ENCODE assay signal across 19 cellular contexts in genomic region chr4:102174800-102175199, GRCh38.
DNase-seq lines count a peak whose midpoint lies in the region; ATAC-seq and TF ChIP-seq lines count a peak whose summit lies in the region.
"Had no signal": no experiment of that assay in that cellular context is flagged by ENCODE, and none has a peak within 500 bp of the region (broad histone marks: within the 10 kb centered on the region; RNA-seq: fewer than 3 reads in every experiment).

No MANE protein-coding gene starts in this region.

- ATAC-seq in foreskin keratinocyte = peak; percentile 38
- no peak for ATAC-seq in GM19467 (IDR thresholded peaks at IDR 0.05; ENCODE audit: unreplicated experiment)
- no peak for ATAC-seq in activated CD8-positive, alpha-beta T cell treated with anti-CD3 and anti-CD28 coated beads for 36 hours
- ATAC-seq: GM12878, heart left ventricle, left ventricle myocardium superior had no signal

- peaks cover 3% of the 10 kb centered on the region for H3K4me1 ChIP-seq in foreskin keratinocyte
- H3K4me1 ChIP-seq in right atrium auricular region = no peaks in the 10 kb centered on the region
- H3K4me1 ChIP-seq: heart left ventricle had no signal

- H3K36me3 Mint-ChIP-seq in activated CD8-positive, alpha-beta T cell treated with anti-CD3 and anti-CD28 coated beads for 36 hours (ENCODE audit: low read depth) = no peaks in the 10 kb centered on the region

- H3K27me3 ChIP-seq in foreskin keratinocyte = peaks cover 5% of the 10 kb centered on the region
- no peaks in the 10 kb centered on the region for H3K27me3 ChIP-seq in right atrium auricular region
- H3K27me3 ChIP-seq: heart left ventricle had no signal

- intact Hi-C loops in activated CD8-positive, alpha-beta T cell treated with anti-CD3 and anti-CD28 coated beads for 36 hours (cut with micrococcal nuclease) = no loop called here

- H3K4me3 ChIP-seq in right atrium auricular region = no peak overlapping the region
- H3K4me3 ChIP-seq: GM12878, heart left ventricle had no signal

- H3K4me1 Mint-ChIP-seq in activated CD8-positive, alpha-beta T cell treated with anti-CD3 and anti-CD28 coated beads for 36 hours (ENCODE audit: low read depth) = no peaks in the 10 kb centered on the region

- peak; percentile 18 for DNase-seq in NCI-H82 (lab: John Stamatoyannopoulos, UW)
- DNase-seq in NCI-H82 treated with DMSO at 0.1 percent for 48 hours (lab: John Stamatoyannopoulos, UW; ENCODE audit: unreplicated experiment) = no peak
- DNase-seq in amniotic stem cell (lab: John Stamatoyannopoulos, UW) = peak; percentile 20
- DNase-seq in foreskin keratinocyte = peak; percentile 23 to 55
- no peak for DNase-seq in right atrium auricular region (ENCODE audit: low spot score)
- DNase-seq in activated CD8-positive, alpha-beta T cell treated with anti-CD3 and anti-CD28 coated beads for 36 hours = no peak
- no peak for DNase-seq in MV-4-11 (lab: John Stamatoyannopoulos, UW)
- DNase-seq: activated CD8-positive, alpha-beta memory T cell treated with anti-CD3 and anti-CD28 coated beads, Interleukin-2, amount 50 U/mL, for 48 hours; DMS153; effector CD4-positive, alpha-beta T cell; heart left ventricle; left ventricle myocardium superior; NCI-H1092; NCI-H510A; SHP77 had no signal

- no peaks in the 10 kb centered on the region for H3K9me3 ChIP-seq in right atrium auricular region
- H3K9me3 ChIP-seq: heart left ventricle had no signal

- POLR2A ChIA-PET in activated CD8-positive, alpha-beta T cell treated with anti-CD3 and anti-CD28 coated beads for 36 hours (lab: Charles Lee) = no interaction called here

- no peaks in the 10 kb centered on the region for H3K27me3 Mint-ChIP-seq in activated CD8-positive, alpha-beta T cell treated with anti-CD3 and anti-CD28 coated beads for 36 hours

- TF ChIP-seq CTCF in foreskin keratinocyte (conservative IDR thresholded peaks at IDR 0.05) (no peak), right atrium auricular region (IDR thresholded peaks at IDR 0.05) (no peak)
- TF ChIP-seq CTCF in activated CD8-positive, alpha-beta T cell treated with anti-CD3 and anti-CD28 coated beads for 36 hours (IDR thresholded peaks at IDR 0.05) = no peak

- CTCF ChIA-PET in activated CD8-positive, alpha-beta T cell treated with anti-CD3 and anti-CD28 coated beads for 36 hours (lab: Charles Lee) = no interaction called here

- no peak overlapping the region for H3K4me3 Mint-ChIP-seq in activated CD8-positive, alpha-beta T cell treated with anti-CD3 and anti-CD28 coated beads for 36 hours
- H3K4me3 Mint-ChIP-seq: nephron had no signal

- H3K9me3 Mint-ChIP-seq in activated CD8-positive, alpha-beta T cell treated with anti-CD3 and anti-CD28 coated beads for 36 hours = no peaks in the 10 kb centered on the region
- H3K9me3 Mint-ChIP-seq: nephron had no signal

- no peak overlapping the region for H3K27ac Mint-ChIP-seq in activated CD8-positive, alpha-beta T cell treated with anti-CD3 and anti-CD28 coated beads for 36 hours
- H3K27ac Mint-ChIP-seq: nephron had no signal

- H3K27ac ChIP-seq in foreskin keratinocyte (no peak overlapping the region), right atrium auricular region (no peak overlapping the region)
- H3K27ac ChIP-seq: 22Rv1, heart left ventricle had no signal

- no peaks in the 10 kb centered on the region for H3K36me3 ChIP-seq in right atrium auricular region
- H3K36me3 ChIP-seq: heart left ventricle had no signal

Comparison
In these comparisons a context has a peak if more than half of its experiments do, and no peak if none do; other contexts are left out.
1. DNase-seq: peak in NCI-H82 (single experiment), amniotic stem cell (single experiment) and foreskin keratinocyte (2 of 2); none in NCI-H82 treated with DMSO at 0.1 percent for 48 hours (single experiment), right atrium auricular region (single experiment), activated CD8-positive, alpha-beta T cell treated with anti-CD3 and anti-CD28 coated beads for 36 hours (single experiment) and MV-4-11 (single experiment).